28 cellular contexts compared by ENCODE assay signal in the genomic region with DNA sequence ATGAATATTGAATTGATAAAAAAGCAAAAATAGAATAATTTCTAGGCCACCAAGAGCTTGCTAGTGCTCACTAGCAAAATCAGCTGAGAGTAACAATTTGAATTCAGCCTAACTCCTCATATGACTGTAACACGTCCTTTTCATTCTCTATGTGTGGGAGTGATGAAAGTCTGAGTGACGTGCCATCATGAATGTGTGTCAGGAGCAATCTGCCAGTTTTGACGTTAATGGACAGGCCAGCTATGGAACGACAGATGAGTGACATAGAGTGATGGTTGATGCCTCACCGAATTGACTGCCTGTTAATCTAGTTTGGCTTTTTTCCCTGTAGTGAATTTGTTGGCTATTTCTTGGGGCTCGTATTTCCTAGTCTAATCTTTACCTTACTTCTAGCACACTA.
"Had no signal": no experiment of that assay in that cellular context is flagged by ENCODE, and none has a peak within 500 bp of the region (broad histone marks: within the 10 kb centered on the region; RNA-seq: fewer than 3 reads in every experiment).

No MANE protein-coding gene starts in this region.

- H3K27me3 Mint-ChIP-seq: naive thymus-derived CD8-positive, alpha-beta T cell; stimulated activated naive B cell treated with anti-CD40 and anti-IgM and Interleukin-4, amounts not matched to agents 10 μg/mL and 1 μg/mL and 100 μg/mL, for 72 hours had no signal

- H3K4me1 ChIP-seq: lower lobe of right lung, neural progenitor cell, parathyroid adenoma, psoas muscle, right atrium auricular region, right lobe of liver, stomach, testis, thyroid gland, transverse colon, upper lobe of left lung had no signal

- H3K4me1 Mint-ChIP-seq: naive thymus-derived CD8-positive, alpha-beta T cell; nephron; neural progenitor cell; stimulated activated naive B cell treated with anti-CD40 and anti-IgM and Interleukin-4, amounts not matched to agents 10 μg/mL and 1 μg/mL and 100 μg/mL, for 72 hours had no signal

- H3K9me3 Mint-ChIP-seq: nephron; neural progenitor cell; stimulated activated naive B cell treated with anti-CD40 and anti-IgM and Interleukin-4, amounts not matched to agents 10 μg/mL and 1 μg/mL and 100 μg/mL, for 72 hours had no signal

- H3K36me3 Mint-ChIP-seq: naive thymus-derived CD8-positive, alpha-beta T cell; neural progenitor cell; stimulated activated naive B cell treated with anti-CD40 and anti-IgM and Interleukin-4, amounts not matched to agents 10 μg/mL and 1 μg/mL and 100 μg/mL, for 72 hours had no signal

- H3K27me3 ChIP-seq: neural progenitor cell, neutrophil, right atrium auricular region, right lobe of liver, stomach, testis, thyroid gland, transverse colon, upper lobe of left lung had no signal

- H3K9me3 ChIP-seq: lower lobe of right lung, neutrophil, psoas muscle, right atrium auricular region, right lobe of liver, stomach, testis, thyroid gland, transverse colon, upper lobe of left lung had no signal

- ATAC-seq: left cardiac atrium; left lobe of liver; lower lobe of right lung; naive thymus-derived CD8-positive, alpha-beta T cell; psoas muscle; right lobe of liver; stimulated activated naive B cell treated with anti-CD40 and anti-IgM and Interleukin-4, amounts not matched to agents 10 μg/mL and 1 μg/mL and 100 μg/mL, for 72 hours; stimulated activated naive CD8-positive, alpha-beta T cell treated with anti-CD3 and anti-CD28 coated beads, Interleukin-15, Interleukin-2, amounts not matched to agents 100 U/mL and 50 U/mL, for 24 hours had no signal

- H3K27ac Mint-ChIP-seq: naive thymus-derived CD8-positive, alpha-beta T cell; nephron; neural progenitor cell; stimulated activated naive B cell treated with anti-CD40 and anti-IgM and Interleukin-4, amounts not matched to agents 10 μg/mL and 1 μg/mL and 100 μg/mL, for 72 hours had no signal

- DNase-seq: hippocampal formation; kidney glomerular epithelial cell; left cardiac atrium; lower lobe of right lung; mammary epithelial cell; mesenchymal stem cell; naive thymus-derived CD8-positive, alpha-beta T cell; occipital lobe; psoas muscle; right lobe of liver; stimulated activated CD4-positive, alpha-beta T cell treated with anti-CD3 and anti-CD28 coated beads, Interleukin-1b, Interleukin-23, amount 100 ng/mL, for 48 hours; stimulated activated CD4-positive, alpha-beta T cell treated with anti-CD3 and anti-CD28 coated beads, Interleukin-2, amount 100 ng/mL, for 48 hours; stimulated activated CD4-positive, alpha-beta T cell treated with anti-CD3 and anti-CD28 coated beads, Interleukin-4, amount 100 ng/mL, for 4 hours; stimulated activated CD8-positive, alpha-beta memory T cell treated with anti-CD3 and anti-CD28 coated beads, Interleukin-4, amount 100 ng/mL, for 48 hours; stimulated activated naive B cell treated with anti-CD40 and anti-IgM and Interleukin-4, amounts not matched to agents 10 μg/mL and 1 μg/mL and 100 μg/mL, for 72 hours; stimulated activated naive CD8-positive, alpha-beta T cell treated with anti-CD3 and anti-CD28 coated beads, Interleukin-15, Interleukin-2, amounts not matched to agents 100 U/mL and 50 U/mL, for 24 hours; stomach; testis; thyroid gland; transverse colon; upper lobe of left lung had no signal

- H3K27ac ChIP-seq: lower lobe of right lung, neural progenitor cell, neutrophil, parathyroid adenoma, psoas muscle, right atrium auricular region, right lobe of liver, stomach, testis, thyroid gland, transverse colon, upper lobe of left lung had no signal

- H3K4me3 ChIP-seq: lower lobe of right lung, neural progenitor cell, psoas muscle, right atrium auricular region, right lobe of liver, smooth muscle cell, stomach, testis, thyroid gland, transverse colon, upper lobe of left lung had no signal

- H3K4me3 Mint-ChIP-seq: naive thymus-derived CD8-positive, alpha-beta T cell; nephron; neural progenitor cell; stimulated activated naive B cell treated with anti-CD40 and anti-IgM and Interleukin-4, amounts not matched to agents 10 μg/mL and 1 μg/mL and 100 μg/mL, for 72 hours had no signal

- H3K36me3 ChIP-seq: lower lobe of right lung, neural progenitor cell, neutrophil, right atrium auricular region, right lobe of liver, stomach, thyroid gland, transverse colon, upper lobe of left lung had no signal
